In the genomic region with DNA sequence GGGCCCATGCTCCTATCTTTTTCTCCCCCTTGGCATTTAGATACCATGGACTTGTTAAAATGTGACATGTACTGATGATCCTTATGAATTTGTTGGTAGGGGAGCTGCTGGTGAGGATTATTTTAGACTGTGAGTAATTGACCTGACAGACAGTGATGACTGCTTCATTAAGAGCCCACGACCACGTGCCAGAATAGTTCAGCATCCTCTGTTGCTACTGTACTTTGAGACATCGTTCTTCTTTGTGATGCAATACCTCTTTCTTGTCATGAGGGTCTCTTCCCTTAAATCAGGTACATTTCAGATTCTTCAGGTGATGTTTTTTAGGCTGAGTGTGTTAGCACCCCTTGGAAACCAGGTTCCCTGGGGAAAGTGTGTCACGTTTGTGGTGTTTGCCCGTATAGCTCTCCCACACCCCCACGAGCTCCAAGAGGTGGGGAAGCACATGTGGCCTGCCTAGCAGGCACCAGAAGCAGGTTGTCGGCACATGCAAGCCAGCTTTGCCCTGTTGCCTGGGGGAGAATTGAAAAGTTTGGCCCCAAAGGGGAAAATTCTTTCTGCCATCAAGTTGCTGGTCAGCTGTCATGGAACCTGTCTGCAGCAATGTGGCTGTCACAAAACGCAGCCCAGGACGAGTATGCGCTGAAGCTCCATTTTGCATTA, we compare ENCODE assay signal across 1 cellular context.
TF ChIP-seq lines count a peak whose summit lies in the region.

No MANE protein-coding gene starts in this region.

TF ChIP-seq in IMR-90, 13 proteins besides CTCF, POLR2A, EP300 and RAD21:
- peak; percentile 66; the same call in 1 of the 2 replicates for TF ChIP-seq CEBPB (IDR thresholded peaks at IDR 0.05; ENCODE audit: low read depth, low read length)
- TF ChIP-seq CHD1 (IDR thresholded peaks at IDR 0.05; ENCODE audit: low read depth, low read length) = no peak
